Comparison of ENCODE assay signal across 10 cellular contexts in the genomic region with DNA sequence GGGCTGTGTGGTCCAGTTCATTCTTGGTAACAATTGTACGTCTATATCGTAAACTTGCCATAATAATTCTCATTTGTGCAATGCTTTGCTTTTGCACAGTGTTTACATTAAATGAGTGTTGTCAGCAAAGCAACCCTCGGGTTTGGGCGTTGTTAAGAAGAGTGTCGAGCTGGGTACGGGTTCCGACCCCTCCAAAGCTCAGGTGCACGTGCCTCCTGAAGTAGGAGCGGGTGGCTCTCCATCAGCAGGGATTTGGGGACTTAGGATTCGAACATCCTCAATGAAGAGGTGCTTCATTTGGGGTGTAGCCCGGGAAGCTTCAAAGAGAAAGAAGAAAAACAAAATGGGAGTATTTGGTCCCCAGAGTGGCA. TPM values are rescaled to one million over a fixed set of nuclear protein-coding genes. Genes with fewer than 3 reads are reported as not detected.
DNase-seq lines count a peak whose midpoint lies in the region; ATAC-seq and TF ChIP-seq lines count a peak whose summit lies in the region.
"Had no signal": no experiment of that assay in that cellular context is flagged by ENCODE, and none has a peak within 500 bp of the region (broad histone marks: within the 10 kb centered on the region; RNA-seq: fewer than 3 reads in every experiment).

No MANE protein-coding gene starts in this region.

- CTCF ChIA-PET in WTC11 (lab: Charles Lee): interaction anchor here (0.7 to 1.8 kb wide), 3 partner anchors 11 to 28 kb away, joined by 3 to 8 read pairs (median 5); no protein-coding TSS in a partner anchor

- DNase-seq in WTC11 (ENCODE audit: low spot score) (no peak), skeletal muscle cell (ENCODE audit: low read depth) (no peak), middle frontal gyrus (ENCODE audit: extremely low spot score, low spot score) (no peak), G401 (ENCODE audit: low spot score) (no peak)
- DNase-seq: activated CD4-positive, alpha-beta T cell treated with anti-CD3 and anti-CD28 coated beads, Interleukin-2, amount 50 U/mL, for 1 hour had no signal

- H3K4me1 Mint-ChIP-seq in WTC11: peaks cover 10% of the 10 kb centered on the region; the same call in 1 of the 2 replicates

- TF ChIP-seq CTCF in WTC11 (IDR thresholded peaks at IDR 0.05): no peak

- in situ Hi-C loops in G401 (cut with HindIII; ENCODE audit: low sequenced_read_pairs): no loop called here

- H3K9me3 Mint-ChIP-seq in WTC11: peaks cover 28% of the 10 kb centered on the region

- H3K27ac Mint-ChIP-seq in WTC11: no peak overlapping the region

- H3K4me3 Mint-ChIP-seq in WTC11: peak overlapping the region; percentile 72

- H3K4me3 ChIP-seq in iPS-11a (ENCODE audit: low read depth, low read length): peak overlapping the region; percentile 55
- peak overlapping the region; percentile 45 for H3K4me3 ChIP-seq in skeletal muscle cell (ENCODE audit: low read depth, low read length)

- ATAC-seq in HG03354 (IDR thresholded peaks at IDR 0.05; ENCODE audit: poor library complexity, severe bottlenecking, unreplicated experiment) (peak; percentile 9), WTC11 (no peak), GM19351 (IDR thresholded peaks at IDR 0.05; ENCODE audit: unreplicated experiment) (no peak), GM18861 (IDR thresholded peaks at IDR 0.05; ENCODE audit: unreplicated experiment) (no peak)

- peaks cover 15% of the 10 kb centered on the region for H3K36me3 Mint-ChIP-seq in WTC11

- H3K27me3 Mint-ChIP-seq in WTC11 (ENCODE audit: low read depth): peaks cover 16% of the 10 kb centered on the region

- POLR2A ChIA-PET in WTC11 (lab: Charles Lee): no interaction called here

TF ChIP-seq in WTC11, 78 proteins besides CTCF, POLR2A, EP300 and RAD21:
- TF ChIP-seq, protein P1, sequence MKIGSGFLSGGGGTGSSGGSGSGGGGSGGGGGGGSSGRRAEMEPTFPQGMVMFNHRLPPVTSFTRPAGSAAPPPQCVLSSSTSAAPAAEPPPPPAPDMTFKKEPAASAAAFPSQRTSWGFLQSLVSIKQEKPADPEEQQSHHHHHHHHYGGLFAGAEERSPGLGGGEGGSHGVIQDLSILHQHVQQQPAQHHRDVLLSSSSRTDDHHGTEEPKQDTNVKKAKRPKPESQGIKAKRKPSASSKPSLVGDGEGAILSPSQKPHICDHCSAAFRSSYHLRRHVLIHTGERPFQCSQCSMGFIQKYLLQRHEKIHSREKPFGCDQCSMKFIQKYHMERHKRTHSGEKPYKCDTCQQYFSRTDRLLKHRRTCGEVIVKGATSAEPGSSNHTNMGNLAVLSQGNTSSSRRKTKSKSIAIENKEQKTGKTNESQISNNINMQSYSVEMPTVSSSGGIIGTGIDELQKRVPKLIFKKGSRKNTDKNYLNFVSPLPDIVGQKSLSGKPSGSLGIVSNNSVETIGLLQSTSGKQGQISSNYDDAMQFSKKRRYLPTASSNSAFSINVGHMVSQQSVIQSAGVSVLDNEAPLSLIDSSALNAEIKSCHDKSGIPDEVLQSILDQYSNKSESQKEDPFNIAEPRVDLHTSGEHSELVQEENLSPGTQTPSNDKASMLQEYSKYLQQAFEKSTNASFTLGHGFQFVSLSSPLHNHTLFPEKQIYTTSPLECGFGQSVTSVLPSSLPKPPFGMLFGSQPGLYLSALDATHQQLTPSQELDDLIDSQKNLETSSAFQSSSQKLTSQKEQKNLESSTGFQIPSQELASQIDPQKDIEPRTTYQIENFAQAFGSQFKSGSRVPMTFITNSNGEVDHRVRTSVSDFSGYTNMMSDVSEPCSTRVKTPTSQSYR (CRISPR knock-in tag; IDR thresholded peaks at IDR 0.05): no peak
- TF ChIP-seq, protein P2, sequence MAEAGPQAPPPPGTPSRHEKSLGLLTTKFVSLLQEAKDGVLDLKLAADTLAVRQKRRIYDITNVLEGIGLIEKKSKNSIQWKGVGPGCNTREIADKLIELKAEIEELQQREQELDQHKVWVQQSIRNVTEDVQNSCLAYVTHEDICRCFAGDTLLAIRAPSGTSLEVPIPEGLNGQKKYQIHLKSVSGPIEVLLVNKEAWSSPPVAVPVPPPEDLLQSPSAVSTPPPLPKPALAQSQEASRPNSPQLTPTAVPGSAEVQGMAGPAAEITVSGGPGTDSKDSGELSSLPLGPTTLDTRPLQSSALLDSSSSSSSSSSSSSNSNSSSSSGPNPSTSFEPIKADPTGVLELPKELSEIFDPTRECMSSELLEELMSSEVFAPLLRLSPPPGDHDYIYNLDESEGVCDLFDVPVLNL (CRISPR knock-in tag; IDR thresholded peaks at IDR 0.05; ENCODE audit: borderline replicate concordance, low read depth): no peak
- TF ChIP-seq TEAD4 (CRISPR knock-in tag; IDR thresholded peaks at IDR 0.05): no peak

RNA-seq across cellular contexts. Expression of a gene that starts 1.0 kb away (rescaled TPM):
- 1.0 to 1.9 TPM (median 1.6 TPM) in 3 replicates for total RNA-seq in WTC11 (2021)
- total RNA-seq in G401 (2014; rRNA removed; shearing (Covaris generic)): not detected in 2 replicates

RNA-seq across cellular contexts. Expression of a gene that starts 16.3 kb away (rescaled TPM):
- total RNA-seq in WTC11 (2021): not detected in 3 replicates
- total RNA-seq in G401 (2014; rRNA removed; shearing (Covaris generic)): not detected in 2 replicates
- total RNA-seq: mesenteric fat pad had no signal

RNA-seq across cellular contexts. Expression of a gene that starts 34.1 kb away (rescaled TPM):
- total RNA-seq in WTC11 (2021): 0.17 to 0.18 TPM in 2 of 3 replicates, not detected in the other
- total RNA-seq in G401 (2014; rRNA removed; shearing (Covaris generic)): not detected in 2 replicates
- total RNA-seq: mesenteric fat pad had no signal

RNA-seq across cellular contexts. Expression of a gene that starts 37.4 kb away (rescaled TPM):
- total RNA-seq in WTC11 (2021): 0.17 to 0.41 TPM (median 0.32 TPM) in 3 replicates
- not detected in 2 replicates for total RNA-seq in G401 (2014; rRNA removed; shearing (Covaris generic))
- total RNA-seq: mesenteric fat pad had no signal
